In the genomic region with DNA sequence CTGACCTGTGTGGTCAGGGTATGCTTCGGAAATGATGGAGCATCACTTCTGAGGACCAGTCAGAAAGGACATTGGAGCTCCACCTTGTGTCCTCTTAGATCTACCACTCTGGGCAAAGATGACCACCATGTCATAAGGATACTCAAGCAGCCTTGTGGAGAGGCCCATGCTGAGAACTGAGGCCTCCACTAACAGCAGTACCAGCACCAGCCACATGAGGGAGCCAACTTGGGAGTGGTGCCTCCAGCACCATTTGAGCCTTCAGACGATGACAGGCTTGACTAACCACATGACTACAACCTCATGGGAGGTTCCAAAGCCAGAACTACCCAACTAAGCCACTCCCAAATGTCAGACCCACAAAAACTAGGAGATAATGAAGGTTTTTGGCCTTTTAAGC, we compare ENCODE assay signal across 8 cellular contexts.
A peak's percentile ranks its signal among the peaks of the same experiment; 100 is the strongest.
DNase-seq lines count a peak whose midpoint lies in the region; ATAC-seq and TF ChIP-seq lines count a peak whose summit lies in the region.

No MANE protein-coding gene starts in this region.

- TF ChIP-seq CTCF in GM12875 (IDR thresholded peaks at IDR 0.05; ENCODE audit: borderline replicate concordance, insufficient read depth, low read depth, low read length) = peak; percentile 78

- ATAC-seq in HG03159 (IDR thresholded peaks at IDR 0.05; ENCODE audit: unreplicated experiment) = no peak

- H3K4me3 ChIP-seq in GM12875 (ENCODE audit: low read depth, low read length) = no peak overlapping the region

- peak; percentile 37 for DNase-seq in AG08396 (ENCODE audit: low spot score)
- DNase-seq in NCI-H128 (lab: John Stamatoyannopoulos, UW; ENCODE audit: unreplicated experiment) = peak; percentile 7
- DNase-seq in activated CD8-positive, alpha-beta memory T cell treated with anti-CD3 and anti-CD28 coated beads for 48 hours (ENCODE audit: low read depth in 2 of 3, low spot score in 2 of 3) = peak; percentile 12 to 56 (median 20)
- peak; percentile 81 for DNase-seq in iPS-NIHi7 (ENCODE audit: extremely low spot score)
- no peak for DNase-seq in AG20443 (ENCODE audit: low spot score)
- no peak for DNase-seq in putamen (ENCODE audit: low spot score)

Comparison
In these comparisons a context has a peak if more than half of its experiments do, and no peak if none do; other contexts are left out.
1. DNase-seq: peak in AG08396 (single experiment), NCI-H128 (single experiment), activated CD8-positive, alpha-beta memory T cell treated with anti-CD3 and anti-CD28 coated beads for 48 hours (3 of 3) and iPS-NIHi7 (single experiment); none in AG20443 (single experiment) and putamen (single experiment).